33 cellular contexts compared by ENCODE assay signal in genomic region chr19:39003188-39003587, GRCh38.
"Had no signal": no experiment of that assay in that cellular context is flagged by ENCODE, and none has a peak within 500 bp of the region (broad histone marks: within the 10 kb centered on the region; RNA-seq: fewer than 3 reads in every experiment).

No MANE protein-coding gene starts in this region.

- H3K4me3 ChIP-seq: MG63 had no signal

- H3K36me3 ChIP-seq: MG63 had no signal

- DNase-seq: Karpas-422, Kasumi-1, MG63, MM.1S, MV-4-11, NCI-H1048, NCI-H1092, NCI-H1092 treated with DMSO at 0.1 percent for 48 hours, NCI-H1105, NCI-H1105 treated with DMSO at 0.1 percent for 48 hours, NCI-H1417, NCI-H1417 treated with DMSO at 0.1 percent for 48 hours, NCI-H1436, NCI-H1436 treated with DMSO at 0.1 percent for 48 hours, NCI-H146, NCI-H1694, NCI-H1694 treated with DMSO at 0.1 percent for 48 hours, NCI-H187, NCI-H187 treated with DMSO at 0.1 percent for 48 hours, NCI-H1930, NCI-H2029, NCI-H2029 treated with DMSO at 0.1 percent for 48 hours, NCI-H2081, NCI-H2081 treated with DMSO at 0.1 percent for 48 hours, NCI-H2107, NCI-H2171, NCI-H2227 treated with DMSO at 0.1 percent for 48 hours, NCI-H226, NCI-H345, NCI-H446, NCI-H446 treated with DMSO at 0.1 percent for 48 hours, NCI-H510A, NCI-H510A treated with DMSO at 0.1 percent for 48 hours had no signal

- H3K27me3 ChIP-seq: MG63 had no signal
